8 cellular contexts compared by ENCODE assay signal in genomic region chr11:2388431-2389024, GRCh38. TPM values are rescaled to one million over a fixed set of nuclear protein-coding genes. Genes with fewer than 3 reads are reported as not detected.
DNase-seq lines count a peak whose midpoint lies in the region; ATAC-seq, FAIRE-seq and TF ChIP-seq lines count a peak whose summit lies in the region.
"Had no signal": no experiment of that assay in that cellular context is flagged by ENCODE, and none has a peak within 500 bp of the region (broad histone marks: within the 10 kb centered on the region; RNA-seq: fewer than 3 reads in every experiment).

No MANE protein-coding gene starts in this region.

- no peak for FAIRE-seq in GM12878 (lab: Jason Lieb, UNC)

- H2AFZ ChIP-seq in GM12878 (ENCODE audit: control insufficient read depth, low read depth, low read length): no peak overlapping the region

- H3K4me1 ChIP-seq in GM12878 (ENCODE audit: control insufficient read depth, insufficient read depth, low read length) (peaks cover 72% of the 10 kb centered on the region), suprapubic skin (peaks cover 98% of the 10 kb centered on the region)

- peak overlapping the region; percentile 98 for H3K4me2 ChIP-seq in GM12878 (ENCODE audit: control insufficient read depth, insufficient read depth)

- H3K36me3 ChIP-seq in KOPT-K1 (ENCODE audit: insufficient read depth, low read length) (peaks cover 55% of the 10 kb centered on the region; the same call in 1 of the 2 replicates), GM12878 (ENCODE audit: control insufficient read depth in 2 of 2, insufficient read depth in 2 of 2, low read length in 1 of 2) (peaks cover 0 to 30% of the 10 kb centered on the region in 2 experiments; a peak in 3 of 4 replicates), suprapubic skin (peaks cover 27% of the 10 kb centered on the region)

- intact Hi-C loops in GM12878 (cut with micrococcal nuclease; ENCODE audit: unreplicated experiment): no loop called here

- CTCF ChIA-PET in GM12878 (lab: Yijun Ruan, JAX): interaction anchor here (3.1 to 3.2 kb wide), 2 partner anchors 11 to 83 kb away, joined by 13 to 23 read pairs; partner anchors contain the start of gene TSSC4

- no peak for TF ChIP-seq RAD21 in GM12878 (IDR thresholded peaks at IDR 0.05; ENCODE audit: insufficient read depth, low read depth, low read length)

- peak overlapping the region; percentile 58 for H3K9ac ChIP-seq in GM12878 (ENCODE audit: control insufficient read depth, insufficient read depth, low read length)

- no peak for TF ChIP-seq CTCF in GM12878 (IDR thresholded peaks at IDR 0.05 in 2 of 3, conservative IDR thresholded peaks at IDR 0.05 in 1 of 3; ENCODE audit: control insufficient read depth in 2 of 3, extremely low read depth in 1 of 3, insufficient read depth in 1 of 3, low read depth in 3 of 3, low read length in 3 of 3)
- no peak for TF ChIP-seq CTCF in suprapubic skin (IDR thresholded peaks at IDR 0.05)

- whole genome bisulfite sequencing in GM12878 (ENCODE audit: insufficient coverage, insufficient replicate concordance, low lambda C conversion rate, missing lambda C conversion rate): 37% methylated on average over 11 of the region's 12 CpGs
- WGBS in suprapubic skin: no CpG with 5 or more reads among the region's 12 CpGs

- ATAC-seq in GM12878 (no peak), GM18861 (IDR thresholded peaks at IDR 0.05; ENCODE audit: unreplicated experiment) (no peak), GM21576 (IDR thresholded peaks at IDR 0.05; ENCODE audit: unreplicated experiment) (no peak)

- no peak for TF ChIP-seq EP300 in GM12878 (IDR thresholded peaks at IDR 0.05; ENCODE audit: borderline replicate concordance in 1 of 2, control insufficient read depth in 1 of 2, low read depth in 2 of 2, low read length in 2 of 2)
- TF ChIP-seq EP300 in suprapubic skin (IDR thresholded peaks at IDR 0.05): no peak

- in situ Hi-C loops in GM12878 (cut with MboI): loop anchor here (25.0 kb wide), 1 partner anchor 1576 kb away; the partner anchor contains the start of genes PIDD1, PNPLA2 and RPLP2

- no TSS peak for BruUV-seq in GM12878 (replicated peaks; lab: Mats Ljungman, UMichigan)

- DNase-seq in GM12878 (ENCODE audit: low read depth, low spot score): no peak
- peak; percentile 88 for DNase-seq in myocyte (ENCODE audit: low read depth)
- no peak for DNase-seq in suprapubic skin (ENCODE audit: low spot score in 2 of 2)
- DNase-seq in Kasumi-1 (lab: John Stamatoyannopoulos, UW): no peak
- DNase-seq: NCI-H187 had no signal

- SMC1A ChIA-PET in GM12878 (lab: Charles Lee; ENCODE audit: uncharacterized antibody, unreplicated experiment): interaction anchor here (2.4 to 3.1 kb wide), 2 partner anchors 11 to 12 kb away, joined by 11 to 12 read pairs; partner anchors contain the start of genes CD81 and TSSC4

- RAD21 ChIA-PET in GM12878 (lab: Charles Lee; ENCODE audit: unreplicated experiment): interaction anchor here (2.0 to 2.9 kb wide), 3 partner anchors 11 to 83 kb away, joined by 8 to 18 read pairs (median 15); partner anchors contain the start of genes CD81 and TSSC4

- no peaks in the 10 kb centered on the region for H3K27me3 ChIP-seq in GM12878 (replicated peaks in 1 of 2; ENCODE audit: control insufficient read depth in 2 of 2, insufficient read depth in 2 of 2, low read length in 1 of 2)
- no peaks in the 10 kb centered on the region for H3K27me3 ChIP-seq in suprapubic skin

- 0 out of 2 replicates have a peak, but pooled peaks cover 5% of the 10 kb centered on the region for H4K20me1 ChIP-seq in GM12878 (ENCODE audit: control insufficient read depth, insufficient read depth)

- H3K27ac ChIP-seq in KOPT-K1 (ENCODE audit: low read depth, low read length, poor library complexity, severe bottlenecking): peak overlapping the region; percentile 71
- peak overlapping the region; percentile 60 for H3K27ac ChIP-seq in GM12878 (ENCODE audit: control insufficient read depth, insufficient read depth)
- peak overlapping the region; percentile 74 for H3K27ac ChIP-seq in suprapubic skin

- H3K4me3 ChIP-seq in GM12878 (peak overlapping the region; percentile 20; the same call in 1 of the 2 replicates), suprapubic skin (no peak overlapping the region)

- H3K9me3 ChIP-seq in KOPT-K1 (ENCODE audit: insufficient read depth, low read length, poor library complexity, severe bottlenecking) (no peaks in the 10 kb centered on the region), GM12878 (replicated peaks; ENCODE audit: control insufficient read depth, insufficient read depth, low read length) (no peaks in the 10 kb centered on the region), suprapubic skin (no peaks in the 10 kb centered on the region)

- POLR2A ChIA-PET in GM12878 (lab: Charles Lee): interaction anchor here (2.7 kb wide), 1 partner anchor 11 kb away, joined by 33 read pairs; the partner anchor contains the start of gene TSSC4

- no peak for TF ChIP-seq POLR2A in GM12878 (IDR thresholded peaks at IDR 0.05; ENCODE audit: low read depth, low read length)
- TF ChIP-seq POLR2A in suprapubic skin (IDR thresholded peaks at IDR 0.05): no peak

- H3K79me2 ChIP-seq in GM12878 (ENCODE audit: control insufficient read depth, insufficient read depth, low read length): peaks cover 66% of the 10 kb centered on the region

RNA-seq across cellular contexts. Expression of gene CD81, which starts 11.4 kb away (rescaled TPM):
- total RNA-seq in GM12878 (2013; cell fraction: nucleolus; rRNA removed): 117 and 127 TPM in 2 replicates
- 58.2 and 59.2 TPM in 2 replicates for total RNA-seq in GM12878 (2014; rRNA removed)
- total RNA-seq in GM12878 (2014; rRNA removed; fragmentation: Illumina TruSeq; extraction: Trizol): 48.9 and 55.3 TPM in 2 replicates
- 145 TPM in 2 replicates for total RNA-seq in GM12878 (2021)
- 105 TPM for polyA plus RNA-seq in GM12878 (2011; ENCODE audit: low read depth)
- polyA plus RNA-seq in GM12878 (2011; rRNA removed): 55.2 and 106 TPM in 2 replicates
- 215 and 249 TPM in 2 replicates for polyA plus RNA-seq in GM12878 (2011; cell fraction: cytosol; rRNA removed)
- polyA plus RNA-seq in GM12878 (2011; cell fraction: nucleus; rRNA removed): 252 and 253 TPM in 2 replicates
- polyA plus RNA-seq in GM12878 (2012): 161 and 203 TPM in 2 replicates
- 49.0 and 99.3 TPM in 2 replicates for polyA plus RNA-seq in GM12878 (2014; fragmentation: Illumina TruSeq; extraction: Trizol)
- polyA plus RNA-seq in GM12878 (2014; fragmentation: Nextera tagmentation; extraction: Ambion mirVana): 1 to 10 TPM; 2.0 to 7.8 TPM
- polyA plus RNA-seq in GM12878 (2014; rRNA removed): 118 and 139 TPM in 2 replicates
- polyA plus RNA-seq in GM12878 (2016; fragmentation: Nextera tagmentation; extraction: Ambion mirVana): 10 to 100 TPM; 18.1 to 24.1 TPM
- 150 and 192 TPM in 2 replicates for polyA minus RNA-seq in GM12878 (2011; rRNA and poly(A)+ RNA removed)
- 81.7 and 85.6 TPM in 2 replicates for polyA minus RNA-seq in GM12878 (2011; cell fraction: cytosol; rRNA and poly(A)+ RNA removed)
- polyA minus RNA-seq in GM12878 (2011; cell fraction: nucleus; rRNA and poly(A)+ RNA removed): 38.2 and 56.5 TPM in 2 replicates
- total RNA-seq in myocyte: 429 and 434 TPM in 2 replicates
- 1,011 TPM for polyA plus RNA-seq in myocyte (2012)
- 100 to 1,000 TPM; 234 to 340 (median 277) TPM for total RNA-seq in suprapubic skin

RNA-seq across cellular contexts. Expression of gene TSSC4, which starts 12.0 kb away (rescaled TPM):
- total RNA-seq in GM12878 (2013; cell fraction: nucleolus; rRNA removed): 17.2 and 17.7 TPM in 2 replicates
- 49.0 and 52.2 TPM in 2 replicates for total RNA-seq in GM12878 (2014; rRNA removed)
- total RNA-seq in GM12878 (2014; rRNA removed; fragmentation: Illumina TruSeq; extraction: Trizol): 15.9 and 19.0 TPM in 2 replicates
- total RNA-seq in GM12878 (2021): 52.6 and 55.4 TPM in 2 replicates
- polyA plus RNA-seq in GM12878 (2011; ENCODE audit: low read depth): 5.7 TPM
- polyA plus RNA-seq in GM12878 (2011; rRNA removed): 6.4 and 14.7 TPM in 2 replicates
- 21.9 and 41.0 TPM in 2 replicates for polyA plus RNA-seq in GM12878 (2011; cell fraction: cytosol; rRNA removed)
- polyA plus RNA-seq in GM12878 (2011; cell fraction: nucleus; rRNA removed): 62.3 and 80.7 TPM in 2 replicates
- 21.8 and 26.7 TPM in 2 replicates for polyA plus RNA-seq in GM12878 (2012)
- 0.36 and 5.3 TPM in 2 replicates for polyA plus RNA-seq in GM12878 (2014; fragmentation: Illumina TruSeq; extraction: Trizol)
- polyA plus RNA-seq in GM12878 (2014; fragmentation: Nextera tagmentation; extraction: Ambion mirVana): 1 to 10 TPM in 1 of 2 experiments, under 1 TPM in 1; 0.69 to 5.3 TPM
- polyA plus RNA-seq in GM12878 (2014; rRNA removed): 32.3 and 43.8 TPM in 2 replicates
- 10 to 100 TPM; 62.8 to 70.1 TPM for polyA plus RNA-seq in GM12878 (2016; fragmentation: Nextera tagmentation; extraction: Ambion mirVana)
- 11.3 and 24.7 TPM in 2 replicates for polyA minus RNA-seq in GM12878 (2011; rRNA and poly(A)+ RNA removed)
- 13.5 and 18.3 TPM in 2 replicates for polyA minus RNA-seq in GM12878 (2011; cell fraction: cytosol; rRNA and poly(A)+ RNA removed)
- polyA minus RNA-seq in GM12878 (2011; cell fraction: nucleus; rRNA and poly(A)+ RNA removed): 20.7 and 40.5 TPM in 2 replicates
- total RNA-seq in myocyte: 43.3 and 47.1 TPM in 2 replicates
- polyA plus RNA-seq in myocyte (2012): 49.6 TPM
- 10 to 100 TPM; 25.7 to 60.9 (median 51.4) TPM for total RNA-seq in suprapubic skin

RNA-seq across cellular contexts. Expression of gene TRPM5, which starts 55.8 kb away (rescaled TPM):
- not detected in 2 replicates for total RNA-seq in GM12878 (2013; cell fraction: nucleolus; rRNA removed)
- total RNA-seq in GM12878 (2014; rRNA removed) (not detected in 2 replicates), GM12878 (2014; rRNA removed; fragmentation: Illumina TruSeq; extraction: Trizol) (not detected in 2 replicates), GM12878 (2021) (not detected in 2 replicates), myocyte (not detected in 2 replicates), suprapubic skin (under 1 TPM in 1 of 4 donors, not detected in 3; 0.29 TPM)
- polyA plus RNA-seq in GM12878 (2011; ENCODE audit: low read depth): not detected
- polyA plus RNA-seq in GM12878 (2011; rRNA removed) (not detected in 2 replicates), GM12878 (2014; fragmentation: Illumina TruSeq; extraction: Trizol) (not detected in 2 replicates), GM12878 (2014; fragmentation: Nextera tagmentation; extraction: Ambion mirVana) (not detected), GM12878 (2014; rRNA removed) (not detected in 2 replicates), GM12878 (2016; fragmentation: Nextera tagmentation; extraction: Ambion mirVana) (not detected)
- not detected in 2 replicates for polyA plus RNA-seq in GM12878 (2011; cell fraction: cytosol; rRNA removed)
- not detected in 2 replicates for polyA plus RNA-seq in GM12878 (2011; cell fraction: nucleus; rRNA removed)
- polyA plus RNA-seq in GM12878 (2012): not detected in 2 replicates
- polyA minus RNA-seq in GM12878 (2011; rRNA and poly(A)+ RNA removed): not detected in 2 replicates
- polyA minus RNA-seq in GM12878 (2011; cell fraction: cytosol; rRNA and poly(A)+ RNA removed): not detected in 2 replicates
- polyA minus RNA-seq in GM12878 (2011; cell fraction: nucleus; rRNA and poly(A)+ RNA removed): not detected in 2 replicates
- not detected for polyA plus RNA-seq in myocyte (2012)

RNA-seq across cellular contexts. Expression of gene KCNQ1, which starts 56.3 kb away (rescaled TPM):
- 0.71 and 0.81 TPM in 2 replicates for total RNA-seq in GM12878 (2013; cell fraction: nucleolus; rRNA removed)
- total RNA-seq in GM12878 (2014; rRNA removed) (not detected in 2 replicates), GM12878 (2014; rRNA removed; fragmentation: Illumina TruSeq; extraction: Trizol) (not detected in 2 replicates), GM12878 (2021) (0.15 and 0.16 TPM in 2 replicates), myocyte (0.32 TPM in 1 of 2 replicates, not detected in the other), suprapubic skin (1 to 10 TPM in 2 of 4 donors, under 1 TPM in 2; 0.89 to 2.2 (median 1.3) TPM)
- not detected for polyA plus RNA-seq in GM12878 (2011; ENCODE audit: low read depth)
- polyA plus RNA-seq in GM12878 (2011; rRNA removed) (0.06 and 0.12 TPM in 2 replicates), GM12878 (2014; fragmentation: Illumina TruSeq; extraction: Trizol) (0.03 TPM in 1 of 2 replicates, not detected in the other), GM12878 (2014; fragmentation: Nextera tagmentation; extraction: Ambion mirVana) (not detected), GM12878 (2014; rRNA removed) (not detected in 2 replicates), GM12878 (2016; fragmentation: Nextera tagmentation; extraction: Ambion mirVana) (not detected)
- polyA plus RNA-seq in GM12878 (2011; cell fraction: cytosol; rRNA removed): 0.10 and 0.18 TPM in 2 replicates
- 0.03 and 0.15 TPM in 2 replicates for polyA plus RNA-seq in GM12878 (2011; cell fraction: nucleus; rRNA removed)
- 0.19 and 0.25 TPM in 2 replicates for polyA plus RNA-seq in GM12878 (2012)
- 0.15 and 0.41 TPM in 2 replicates for polyA minus RNA-seq in GM12878 (2011; rRNA and poly(A)+ RNA removed)
- polyA minus RNA-seq in GM12878 (2011; cell fraction: cytosol; rRNA and poly(A)+ RNA removed): not detected in 2 replicates
- polyA minus RNA-seq in GM12878 (2011; cell fraction: nucleus; rRNA and poly(A)+ RNA removed): not detected in 2 replicates
- 0.09 TPM for polyA plus RNA-seq in myocyte (2012)
